15 cellular contexts compared by ENCODE assay signal in the genomic region with DNA sequence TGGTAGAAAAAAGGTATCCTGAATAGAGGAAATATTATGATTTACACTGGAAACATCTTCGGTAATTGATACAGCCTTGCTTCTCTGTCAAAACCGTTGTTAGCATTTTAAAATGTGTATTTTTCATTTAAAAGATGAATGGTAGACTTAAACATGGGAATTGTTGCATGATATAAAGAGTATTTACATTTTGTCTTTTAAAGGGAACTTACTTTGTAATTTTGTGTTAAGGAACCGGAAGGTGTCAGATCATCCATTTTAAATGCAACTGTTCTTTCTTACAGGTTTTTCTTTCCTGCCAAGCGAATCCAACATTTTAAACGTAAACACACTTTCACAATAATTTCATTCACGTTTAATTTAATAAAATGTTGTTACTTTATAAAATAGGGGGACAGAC. TPM values are rescaled to one million over a fixed set of nuclear protein-coding genes. Genes with fewer than 3 reads are reported as not detected.
DNase-seq lines count a peak whose midpoint lies in the region; ATAC-seq, FAIRE-seq and TF ChIP-seq lines count a peak whose summit lies in the region.
"Had no signal": no experiment of that assay in that cellular context is flagged by ENCODE, and none has a peak within 500 bp of the region (broad histone marks: within the 10 kb centered on the region; RNA-seq: fewer than 3 reads in every experiment).

No MANE protein-coding gene starts in this region.

- no peak for DNase-seq in activated naive CD4-positive, alpha-beta T cell treated with anti-CD3 and anti-CD28 coated beads for 36 hours
- DNase-seq in NCI-H146 (lab: John Stamatoyannopoulos, UW) (peak; percentile 6), K562 (ENCODE audit: extremely low read depth in 1 of 4, low spot score in 3 of 4) (peak in 1 of 4 experiments; percentile 37), skeletal muscle cell (ENCODE audit: low read depth) (no peak), posterior vena cava (ENCODE audit: low spot score) (no peak), mucosa of gallbladder (ENCODE audit: low spot score) (no peak), mesenchymal stem cell (no peak)
- DNase-seq: activated CD8-positive, alpha-beta memory T cell treated with anti-CD3 and anti-CD28 coated beads, Interleukin-2, amount 10 ng/mL, durations not matched to agents 7 days and 5 days; Right ventricle myocardium superior; stimulated activated CD4-positive, alpha-beta T cell treated with anti-CD3 and anti-CD28 coated beads, Interleukin-4, amount 100 ng/mL, for 4 hours; transverse colon had no signal

- no peak for ATAC-seq in K562
- ATAC-seq: activated CD8-positive, alpha-beta memory T cell treated with anti-CD3 and anti-CD28 coated beads, Interleukin-2, amount 10 ng/mL, durations not matched to agents 7 days and 5 days; naive thymus-derived CD8-positive, alpha-beta T cell had no signal

- peaks cover 0 to 29% of the 10 kb centered on the region in 2 experiments; a peak in 3 of 5 replicates for H3K4me1 ChIP-seq in K562 (replicated peaks in 1 of 2; ENCODE audit: control insufficient read depth in 2 of 2, insufficient read depth in 2 of 2, low read length in 2 of 2)
- peaks cover 3% of the 10 kb centered on the region for H3K4me1 ChIP-seq in mesenchymal stem cell (ENCODE audit: control insufficient read depth, insufficient read depth, low read depth, low read length)

- H3K23ac ChIP-seq in mesenchymal stem cell (ENCODE audit: low read length in 2 of 2): no peak overlapping the region

- H3K9me1 ChIP-seq in K562 (ENCODE audit: control insufficient read depth, insufficient read depth, low read length): no peaks in the 10 kb centered on the region

- H3K4ac ChIP-seq in mesenchymal stem cell (ENCODE audit: low read depth in 1 of 2, low read length in 2 of 2): no peak overlapping the region

- peaks cover 83% of the 10 kb centered on the region for H3K79me2 ChIP-seq in K562 (ENCODE audit: control insufficient read depth, insufficient read depth, low read length)

- TF ChIP-seq EP300 in K562 (IDR thresholded peaks at IDR 0.05; ENCODE audit: low read length): no peak

- H2AFZ ChIP-seq in K562 (ENCODE audit: low read depth, low read length): no peak overlapping the region
- H2AFZ ChIP-seq in mesenchymal stem cell (ENCODE audit: low read depth, low read length): no peak overlapping the region

- H3K27me3 ChIP-seq in K562 (ENCODE audit: control insufficient read depth in 2 of 2, insufficient read depth in 2 of 2, low read length in 2 of 2) (no peaks in the 10 kb centered on the region), mesenchymal stem cell (ENCODE audit: control insufficient read depth in 1 of 2, insufficient read depth in 1 of 2, low read length in 2 of 2) (peaks cover 0 to 95% of the 10 kb centered on the region in 2 experiments)

- H3K27ac Mint-ChIP-seq in activated naive CD4-positive, alpha-beta T cell treated with anti-CD3 and anti-CD28 coated beads, Interleukin-2, amount 50 U/mL, for 24 hours: peak overlapping the region; percentile 35
- no peak overlapping the region for H3K27ac Mint-ChIP-seq in activated naive CD4-positive, alpha-beta T cell treated with anti-CD3 and anti-CD28 coated beads for 36 hours
- H3K27ac Mint-ChIP-seq: activated CD8-positive, alpha-beta memory T cell treated with anti-CD3 and anti-CD28 coated beads, Interleukin-2, amount 10 ng/mL, durations not matched to agents 7 days and 5 days had no signal

- 2% methylated on average over 6 of the region's 6 CpGs for WGBS in K562 (ENCODE audit: insufficient coverage, low coverage, missing lambda C conversion rate)
- 0% methylated on average over 2 of the region's 6 CpGs for WGBS in mesenchymal stem cell

- H3K14ac ChIP-seq in mesenchymal stem cell (ENCODE audit: low read length in 2 of 2): no peak overlapping the region

- peak overlapping the region; percentile 93; the same call in 2 of the 3 replicates for H3K27ac ChIP-seq in K562 (ENCODE audit: extremely low read depth, low read depth, low read length)
- no peak overlapping the region for H3K27ac ChIP-seq in mesenchymal stem cell (ENCODE audit: low read length, poor library complexity, severe bottlenecking)
- H3K27ac ChIP-seq: transverse colon had no signal

- H2BK15ac ChIP-seq in mesenchymal stem cell (ENCODE audit: low read depth, poor library complexity, severe bottlenecking): no peak overlapping the region

- no peaks in the 10 kb centered on the region for H3K79me1 ChIP-seq in mesenchymal stem cell (replicated peaks; ENCODE audit: low read length, poor library complexity, severe bottlenecking)

- no peak for TF ChIP-seq RAD21 in K562 (CRISPR knock-in tag; conservative IDR thresholded peaks at IDR 0.05 in 1 of 2, IDR thresholded peaks at IDR 0.05 in 1 of 2)

- H4K8ac ChIP-seq in mesenchymal stem cell (ENCODE audit: low read length): no peak overlapping the region

- H3K9me3 ChIP-seq in K562 (replicated peaks; ENCODE audit: control insufficient read depth, insufficient read depth, low read depth, low read length) (no peaks in the 10 kb centered on the region), mesenchymal stem cell (ENCODE audit: control insufficient read depth, low read length) (no peaks in the 10 kb centered on the region)
- H3K9me3 ChIP-seq: transverse colon had no signal

- FAIRE-seq in K562 (lab: Jason Lieb, UNC): peak; percentile 6
- FAIRE-seq: bronchial epithelial cell, HTR-8/SVneo had no signal

- no peak overlapping the region for H3K4me3 Mint-ChIP-seq in activated naive CD4-positive, alpha-beta T cell treated with anti-CD3 and anti-CD28 coated beads, Interleukin-2, amount 50 U/mL, for 24 hours
- no peak overlapping the region for H3K4me3 Mint-ChIP-seq in activated naive CD4-positive, alpha-beta T cell treated with anti-CD3 and anti-CD28 coated beads for 36 hours

- no peak overlapping the region for H2BK5ac ChIP-seq in mesenchymal stem cell (ENCODE audit: low read depth, low read length, poor library complexity, severe bottlenecking)

- H4K20me1 ChIP-seq in K562 (replicated peaks; ENCODE audit: control insufficient read depth, insufficient read depth, low read length): no peaks in the 10 kb centered on the region; the same call in 1 of the 2 replicates

- H3K36me3 ChIP-seq in K562 (ENCODE audit: control insufficient read depth, insufficient read depth, low read length) (0 out of 3 replicates have a peak, but pooled peaks cover 2% of the 10 kb centered on the region), mesenchymal stem cell (ENCODE audit: control insufficient read depth in 1 of 2, insufficient read depth in 2 of 2, low read depth in 1 of 2, low read length in 2 of 2) (no peaks in the 10 kb centered on the region)
- H3K36me3 ChIP-seq: transverse colon had no signal

- peaks cover 62% of the 10 kb centered on the region for H3K27me3 Mint-ChIP-seq in activated naive CD4-positive, alpha-beta T cell treated with anti-CD3 and anti-CD28 coated beads, Interleukin-2, amount 50 U/mL, for 24 hours
- peaks cover 66% of the 10 kb centered on the region for H3K27me3 Mint-ChIP-seq in activated naive CD4-positive, alpha-beta T cell treated with anti-CD3 and anti-CD28 coated beads for 36 hours (ENCODE audit: low read depth)

- H2BK12ac ChIP-seq in mesenchymal stem cell (ENCODE audit: low read length in 2 of 2): no peak overlapping the region

- H3K18ac ChIP-seq in mesenchymal stem cell (ENCODE audit: low read depth in 1 of 2, low read length in 2 of 2): no peak overlapping the region

- intact Hi-C loops in activated naive CD4-positive, alpha-beta T cell treated with anti-CD3 and anti-CD28 coated beads for 36 hours (cut with micrococcal nuclease): loop anchor here (2.0 to 10.0 kb wide), 4 partner anchors 125 to 457 kb away; a partner anchor contains a TSS
- intact Hi-C loops in K562 (cut with micrococcal nuclease): loop anchor here (5.0 kb wide), 3 partner anchors 115 to 770 kb away; a partner anchor contains a TSS
- intact Hi-C loops in posterior vena cava (cut with DNase I): no loop called here

- no peak overlapping the region for H2AK5ac ChIP-seq in mesenchymal stem cell (ENCODE audit: low read length, severe bottlenecking)

- H3K9ac ChIP-seq in K562 (ENCODE audit: insufficient read depth in 1 of 2, low read depth in 2 of 2, low read length in 2 of 2) (peak overlapping the region; percentile 74 to 94; a peak in 3 of 4 replicates), mesenchymal stem cell (ENCODE audit: low read length) (no peak overlapping the region)

- peaks cover 41% of the 10 kb centered on the region for H3K4me1 Mint-ChIP-seq in activated naive CD4-positive, alpha-beta T cell treated with anti-CD3 and anti-CD28 coated beads, Interleukin-2, amount 50 U/mL, for 24 hours
- H3K4me1 Mint-ChIP-seq in activated naive CD4-positive, alpha-beta T cell treated with anti-CD3 and anti-CD28 coated beads for 36 hours (ENCODE audit: low read depth): peaks cover 31% of the 10 kb centered on the region

- peaks cover 10% of the 10 kb centered on the region for H3K9me3 Mint-ChIP-seq in activated naive CD4-positive, alpha-beta T cell treated with anti-CD3 and anti-CD28 coated beads, Interleukin-2, amount 50 U/mL, for 24 hours
- H3K9me3 Mint-ChIP-seq in activated naive CD4-positive, alpha-beta T cell treated with anti-CD3 and anti-CD28 coated beads for 36 hours: no peaks in the 10 kb centered on the region

- TF ChIP-seq CTCF in K562 (IDR thresholded peaks at IDR 0.05 in 2 of 3, conservative IDR thresholded peaks at IDR 0.05 in 1 of 3; ENCODE audit: insufficient read depth in 2 of 3, low read depth in 1 of 3, low read length in 3 of 3): no peak

- CTCF ChIA-PET in activated naive CD4-positive, alpha-beta T cell treated with anti-CD3 and anti-CD28 coated beads for 36 hours (lab: Charles Lee): interaction anchor here (2.1 kb wide), 1 partner anchor 9 kb away, joined by 12 read pairs; no protein-coding TSS in a partner anchor
- CTCF ChIA-PET in K562 (lab: Yijun Ruan, JAX; ENCODE audit: low intra/inter-chr PET ratio): no interaction called here

- H3K4me2 ChIP-seq in K562 (ENCODE audit: insufficient read depth, low read length) (peak overlapping the region; percentile 42), mesenchymal stem cell (ENCODE audit: low read length, poor library complexity, severe bottlenecking) (no peak overlapping the region)

- no peak overlapping the region for H2BK120ac ChIP-seq in mesenchymal stem cell (ENCODE audit: low read depth, low read length)

- in situ Hi-C loops in K562 (cut with MboI): no loop called here

- no TSS peak for BruUV-seq in K562 (replicated peaks; lab: Mats Ljungman, UMichigan)

- H3K36me3 Mint-ChIP-seq in activated naive CD4-positive, alpha-beta T cell treated with anti-CD3 and anti-CD28 coated beads, Interleukin-2, amount 50 U/mL, for 24 hours: peaks cover 2% of the 10 kb centered on the region
- no peaks in the 10 kb centered on the region for H3K36me3 Mint-ChIP-seq in activated naive CD4-positive, alpha-beta T cell treated with anti-CD3 and anti-CD28 coated beads for 36 hours (ENCODE audit: low read depth)
- H3K36me3 Mint-ChIP-seq: activated CD8-positive, alpha-beta memory T cell treated with anti-CD3 and anti-CD28 coated beads, Interleukin-2, amount 10 ng/mL, durations not matched to agents 7 days and 5 days had no signal

- peak overlapping the region; percentile 66 for H3K4me3 ChIP-seq in K562
- peak overlapping the region; percentile 85 for H3K4me3 ChIP-seq in skeletal muscle cell (ENCODE audit: low read depth, low read length)
- no peak overlapping the region for H3K4me3 ChIP-seq in mesenchymal stem cell (ENCODE audit: insufficient read depth in 1 of 2, low read depth in 1 of 2, low read length in 2 of 2)

- H4K91ac ChIP-seq in mesenchymal stem cell (ENCODE audit: low read length): no peak overlapping the region

- POLR2A ChIA-PET in K562 (lab: Yijun Ruan, JAX): interaction anchor here (1.0 to 3.1 kb wide), 6 partner anchors 9 to 57 kb away, joined by 3 to 12 read pairs (median 4); no protein-coding TSS in a partner anchor

- TF ChIP-seq POLR2A in K562 (conservative IDR thresholded peaks at IDR 0.05): no peak

RNA-seq across cellular contexts. Expression of a gene that starts 1.8 kb away (rescaled TPM):
- total RNA-seq in activated naive CD4-positive, alpha-beta T cell treated with anti-CD3 and anti-CD28 coated beads for 36 hours: under 1 TPM; 0.29 to 0.54 TPM
- 95.3 and 272 TPM in 2 replicates for total RNA-seq in K562 (2011; cell fraction: chromatin; rRNA removed; ENCODE audit: low replicate concordance)
- 53.0 and 62.1 TPM in 2 replicates for total RNA-seq in K562 (2011; cell fraction: nucleolus; rRNA removed)
- total RNA-seq in K562 (2011; cell fraction: nucleoplasm; rRNA removed): 111 and 181 TPM in 2 replicates
- total RNA-seq in K562 (2014; rRNA removed): 46.0 and 49.5 TPM in 2 replicates
- 79.0 and 82.8 TPM in 2 replicates for total RNA-seq in K562 (2014; rRNA removed; fragmentation: Illumina TruSeq; extraction: Trizol)
- 62.9 and 71.4 TPM in 2 replicates for total RNA-seq in K562 (2015; rRNA removed; fragmentation: Illumina TruSeq; extraction: Trizol)
- 61.2 and 62.9 TPM in 2 replicates for total RNA-seq in K562 (2021)
- polyA plus RNA-seq in K562 (2011; rRNA removed): 53.2 and 61.4 TPM in 2 replicates
- 34.6 and 39.6 TPM in 2 replicates for polyA plus RNA-seq in K562 (2011; cell fraction: cytosol; rRNA removed)
- 46.4 and 48.8 TPM in 2 replicates for polyA plus RNA-seq in K562 (2011; cell fraction: nucleus; rRNA removed)
- polyA plus RNA-seq in K562 (2012): 38.8 and 43.7 TPM in 2 replicates
- 67.9 and 88.1 TPM in 2 replicates for polyA plus RNA-seq in K562 (2014; fragmentation: Illumina TruSeq; extraction: Trizol)
- polyA plus RNA-seq in K562 (2014; fragmentation: Nextera tagmentation; extraction: Ambion mirVana): 1 to 10 TPM; 8.4 to 8.5 TPM
- polyA plus RNA-seq in K562 (2014; rRNA removed): 45.3 and 55.8 TPM in 2 replicates
- polyA minus RNA-seq in K562 (2011; rRNA and poly(A)+ RNA removed): 92.7 and 97.6 TPM in 2 replicates
- polyA minus RNA-seq in K562 (2011; cell fraction: cytosol; rRNA and poly(A)+ RNA removed): 46.0 and 65.1 TPM in 2 replicates
- polyA minus RNA-seq in K562 (2011; cell fraction: nucleus; rRNA and poly(A)+ RNA removed): 38.0 and 61.4 TPM in 2 replicates
- total RNA-seq in posterior vena cava: under 1 TPM; 0.48 to 0.51 TPM
- total RNA-seq in mucosa of gallbladder: 0.66 TPM
- 122 TPM for polyA plus RNA-seq in mesenchymal stem cell (2013, experiment 1 of 2)
- polyA plus RNA-seq in mesenchymal stem cell (2013, experiment 2 of 2): 117 TPM
- total RNA-seq: naive thymus-derived CD8-positive, alpha-beta T cell; Right ventricle myocardium superior had no signal

RNA-seq across cellular contexts. Expression of a gene that starts 59.7 kb away (rescaled TPM):
- 10 to 100 TPM; 77.8 to 79.0 TPM for total RNA-seq in activated naive CD4-positive, alpha-beta T cell treated with anti-CD3 and anti-CD28 coated beads for 36 hours
- 51.8 and 162 TPM in 2 replicates for total RNA-seq in K562 (2011; cell fraction: chromatin; rRNA removed; ENCODE audit: low replicate concordance)
- 33.2 and 42.4 TPM in 2 replicates for total RNA-seq in K562 (2011; cell fraction: nucleolus; rRNA removed)
- total RNA-seq in K562 (2011; cell fraction: nucleoplasm; rRNA removed): 76.3 and 99.3 TPM in 2 replicates
- total RNA-seq in K562 (2014; rRNA removed) (22.7 and 28.3 TPM in 2 replicates), K562 (2014; rRNA removed; fragmentation: Illumina TruSeq; extraction: Trizol) (73.9 and 76.3 TPM in 2 replicates), K562 (2015; rRNA removed; fragmentation: Illumina TruSeq; extraction: Trizol) (61.0 and 77.3 TPM in 2 replicates), K562 (2021) (81.6 and 82.3 TPM in 2 replicates), posterior vena cava (10 to 100 TPM; 51.1 to 52.2 TPM), mucosa of gallbladder (57.1 TPM)
- polyA plus RNA-seq in K562 (2011; rRNA removed) (62.2 and 64.6 TPM in 2 replicates), K562 (2014; fragmentation: Illumina TruSeq; extraction: Trizol) (118 and 210 TPM in 2 replicates), K562 (2014; fragmentation: Nextera tagmentation; extraction: Ambion mirVana) (10 to 100 TPM; 54.4 to 58.6 TPM), K562 (2014; rRNA removed) (89.0 and 90.4 TPM in 2 replicates)
- 29.8 and 33.3 TPM in 2 replicates for polyA plus RNA-seq in K562 (2011; cell fraction: cytosol; rRNA removed)
- 65.6 and 70.0 TPM in 2 replicates for polyA plus RNA-seq in K562 (2011; cell fraction: nucleus; rRNA removed)
- polyA plus RNA-seq in K562 (2012): 48.1 and 75.7 TPM in 2 replicates
- 61.0 and 69.6 TPM in 2 replicates for polyA minus RNA-seq in K562 (2011; rRNA and poly(A)+ RNA removed)
- 47.4 and 52.8 TPM in 2 replicates for polyA minus RNA-seq in K562 (2011; cell fraction: cytosol; rRNA and poly(A)+ RNA removed)
- polyA minus RNA-seq in K562 (2011; cell fraction: nucleus; rRNA and poly(A)+ RNA removed): 45.2 and 70.3 TPM in 2 replicates
- polyA plus RNA-seq in mesenchymal stem cell (2013, experiment 1 of 2): 48.0 TPM
- 49.3 TPM for polyA plus RNA-seq in mesenchymal stem cell (2013, experiment 2 of 2)

Comparison
In these comparisons a context has a peak if more than half of its experiments do, and no peak if none do; other contexts are left out.
1. H3K4me3 ChIP-seq: peak in K562 (single experiment) and skeletal muscle cell (single experiment); none in mesenchymal stem cell (0 of 2).
2. RNA of a gene that starts 1.8 kb away (total RNA-seq): 46.0 to 272 TPM in K562; 0.66 TPM in mucosa of gallbladder (single experiment), 0.29 to 0.54 TPM in activated naive CD4-positive, alpha-beta T cell treated with anti-CD3 and anti-CD28 coated beads for 36 hours and 0.48 to 0.51 TPM in posterior vena cava; every median in the first group is over 10 times any median in the second.
3. intact Hi-C loops: an anchor here in activated naive CD4-positive, alpha-beta T cell treated with anti-CD3 and anti-CD28 coated beads for 36 hours (2.0 to 10.0 kb wide) and K562 (5.0 kb wide); none called in posterior vena cava.